Comparison of ENCODE assay signal across 8 cellular contexts in the genomic region with DNA sequence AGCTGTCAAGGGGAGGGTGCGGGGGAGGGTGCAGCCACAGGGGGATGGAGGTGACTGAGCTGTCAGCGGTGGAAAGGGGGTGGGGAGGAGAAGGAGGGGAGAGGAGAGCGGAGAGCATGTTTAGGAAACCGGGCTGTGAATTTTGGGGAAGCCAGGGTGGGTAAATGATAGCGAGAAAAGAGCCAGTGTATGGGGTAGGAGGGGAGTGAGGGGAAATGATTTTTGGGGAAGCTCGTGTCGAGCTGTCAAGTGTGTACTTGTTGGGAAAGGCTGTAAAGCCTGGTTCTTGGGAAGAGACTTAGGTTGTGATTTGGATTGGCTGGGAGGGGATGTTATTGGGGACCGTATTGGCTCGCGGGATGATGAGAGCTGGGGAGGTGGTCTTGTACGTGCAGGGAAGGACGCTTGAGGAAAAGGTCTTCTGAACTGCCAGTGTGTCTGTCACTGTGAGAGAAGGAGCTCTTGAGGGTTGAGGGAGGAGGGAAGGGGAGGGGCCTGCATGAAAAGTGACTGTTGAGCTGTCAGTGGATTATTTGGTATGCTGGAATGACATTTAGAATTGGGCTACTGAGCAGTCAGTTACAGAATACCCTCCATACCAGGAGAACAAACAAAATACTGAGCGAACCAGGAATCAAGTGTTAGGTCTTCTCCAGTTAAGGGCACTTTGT. TPM values are rescaled to one million over a fixed set of nuclear protein-coding genes. Genes with fewer than 3 reads are reported as not detected.
A peak's percentile ranks its signal among the peaks of the same experiment; 100 is the strongest.
DNase-seq lines count a peak whose midpoint lies in the region; ATAC-seq and TF ChIP-seq lines count a peak whose summit lies in the region.

No MANE protein-coding gene starts in this region.

- 2% methylated on average over 13 of the region's 13 CpGs for WGBS in thymus

- H3K9me3 ChIP-seq in OCI-LY1 (ENCODE audit: low read length) (no peaks in the 10 kb centered on the region), thymus (ENCODE audit: control insufficient read depth) (no peaks in the 10 kb centered on the region)

- no peaks in the 10 kb centered on the region for H3K36me3 ChIP-seq in OCI-LY1 (ENCODE audit: insufficient read depth, low read length)
- H3K36me3 ChIP-seq in thymus (ENCODE audit: control insufficient read depth, insufficient read depth): no peaks in the 10 kb centered on the region

- H2AFZ ChIP-seq in OCI-LY1 (ENCODE audit: low read length): no peak overlapping the region

- H3K9me2 ChIP-seq in OCI-LY1 (ENCODE audit: low read depth, low read length): no peaks in the 10 kb centered on the region

- peak overlapping the region; percentile 99 for H3K4me3 Mint-ChIP-seq in activated T-helper 2 cell treated with anti-CD3 and anti-CD28 coated beads, Interferon-gamma antibody, Interleukin-2, Interleukin-4, amounts not matched to agents 10 μg/mL and 5 μg/mL and 100 μg/mL, durations not matched to agents 14 hours and 24 hours and 36 hours (ENCODE audit: low read depth)
- peak overlapping the region; percentile 97 for H3K4me3 Mint-ChIP-seq in nephron progenitor cell

- no peaks in the 10 kb centered on the region for H4K20me1 ChIP-seq in OCI-LY1 (ENCODE audit: insufficient read depth, low read length)

- TF ChIP-seq CTCF in GM12865 (IDR thresholded peaks at IDR 0.05; ENCODE audit: insufficient read depth, low read depth, low read length, missing control alignments) (no peak), OCI-LY1 (IDR thresholded peaks at IDR 0.05; ENCODE audit: low read length) (no peak), fibroblast of the aortic adventitia (IDR thresholded peaks at IDR 0.05; ENCODE audit: insufficient read depth, low read length) (no peak), nephron progenitor cell (IDR thresholded peaks at IDR 0.05) (no peak)

- peaks cover 38% of the 10 kb centered on the region for H3K79me2 ChIP-seq in OCI-LY1 (ENCODE audit: insufficient read depth, low read length)

- H3K9me3 Mint-ChIP-seq in activated T-helper 2 cell treated with anti-CD3 and anti-CD28 coated beads, Interferon-gamma antibody, Interleukin-2, Interleukin-4, amounts not matched to agents 10 μg/mL and 5 μg/mL and 100 μg/mL, durations not matched to agents 14 hours and 24 hours and 36 hours: no peaks in the 10 kb centered on the region
- H3K9me3 Mint-ChIP-seq in nephron progenitor cell: peaks cover 7% of the 10 kb centered on the region

- H3K27me3 ChIP-seq in OCI-LY1 (ENCODE audit: insufficient read depth, low read length) (no peaks in the 10 kb centered on the region), thymus (ENCODE audit: control insufficient read depth, insufficient read depth) (no peaks in the 10 kb centered on the region)

- H3K27ac ChIP-seq in OCI-LY1 (ENCODE audit: low read depth, low read length, poor library complexity, severe bottlenecking): peak overlapping the region; percentile 9
- H3K27ac ChIP-seq in thymus (ENCODE audit: low read depth): peak overlapping the region; percentile 65

- peaks cover 32% of the 10 kb centered on the region for H3K4me1 ChIP-seq in OCI-LY1 (ENCODE audit: insufficient read depth, low read length, severe bottlenecking)
- peaks cover 13% of the 10 kb centered on the region for H3K4me1 ChIP-seq in thymus (ENCODE audit: control insufficient read depth, insufficient read depth, low read length)

- H3K4me2 ChIP-seq in OCI-LY1 (ENCODE audit: low read length): peak overlapping the region; percentile 71

- peaks cover 33% of the 10 kb centered on the region for H3K36me3 Mint-ChIP-seq in activated T-helper 2 cell treated with anti-CD3 and anti-CD28 coated beads, Interferon-gamma antibody, Interleukin-2, Interleukin-4, amounts not matched to agents 10 μg/mL and 5 μg/mL and 100 μg/mL, durations not matched to agents 14 hours and 24 hours and 36 hours (ENCODE audit: low read depth)
- peaks cover 28% of the 10 kb centered on the region for H3K36me3 Mint-ChIP-seq in nephron progenitor cell (ENCODE audit: low read depth)

- peak; percentile 9 for ATAC-seq in HG03064 (IDR thresholded peaks at IDR 0.05; ENCODE audit: low read depth, unreplicated experiment)

- DNase-seq in GM12865 (ENCODE audit: low read depth): peak; percentile 60
- peak; percentile 39 for DNase-seq in activated T-helper 2 cell treated with anti-CD3 and anti-CD28 coated beads, Interferon-gamma antibody, Interleukin-2, Interleukin-4, amounts not matched to agents 10 μg/mL and 5 μg/mL and 100 μg/mL, durations not matched to agents 14 hours and 24 hours and 36 hours (ENCODE audit: low spot score)
- DNase-seq in fibroblast of the aortic adventitia (ENCODE audit: low read depth): peak; percentile 16
- DNase-seq in nephron progenitor cell: peak; percentile 61
- DNase-seq in mesenteric fat pad (ENCODE audit: low spot score): no peak

- H3F3A ChIP-seq in OCI-LY1 (ENCODE audit: insufficient read depth, low read length): no peaks in the 10 kb centered on the region

- peak overlapping the region; percentile 76 for H3K9ac ChIP-seq in OCI-LY1 (ENCODE audit: low read length)

- peaks cover 33% of the 10 kb centered on the region for H3K4me1 Mint-ChIP-seq in activated T-helper 2 cell treated with anti-CD3 and anti-CD28 coated beads, Interferon-gamma antibody, Interleukin-2, Interleukin-4, amounts not matched to agents 10 μg/mL and 5 μg/mL and 100 μg/mL, durations not matched to agents 14 hours and 24 hours and 36 hours (ENCODE audit: low read depth)
- H3K4me1 Mint-ChIP-seq in nephron progenitor cell: peaks cover 41% of the 10 kb centered on the region

- intact Hi-C loops in activated T-helper 2 cell treated with anti-CD3 and anti-CD28 coated beads, Interferon-gamma antibody, Interleukin-2, Interleukin-4, amounts not matched to agents 10 μg/mL and 5 μg/mL and 100 μg/mL, durations not matched to agents 14 hours and 24 hours and 36 hours (cut with micrococcal nuclease): loop anchor here (5.0 to 10.0 kb wide), 2 partner anchors 256 to 1097 kb away; a partner anchor contains a TSS

- H3K4me3 ChIP-seq in GM12865 (ENCODE audit: low read depth, low read length) (peak overlapping the region; percentile 61), OCI-LY1 (ENCODE audit: low read depth, low read length, poor library complexity, severe bottlenecking) (peak overlapping the region; percentile 93), fibroblast of the aortic adventitia (ENCODE audit: low read depth, low read length) (peak overlapping the region; percentile 90), thymus (ENCODE audit: low read length) (peak overlapping the region; percentile 98)

- H3K27ac Mint-ChIP-seq in activated T-helper 2 cell treated with anti-CD3 and anti-CD28 coated beads, Interferon-gamma antibody, Interleukin-2, Interleukin-4, amounts not matched to agents 10 μg/mL and 5 μg/mL and 100 μg/mL, durations not matched to agents 14 hours and 24 hours and 36 hours: peak overlapping the region; percentile 93
- H3K27ac Mint-ChIP-seq in nephron progenitor cell: peak overlapping the region; percentile 94

- H3K27me3 Mint-ChIP-seq in activated T-helper 2 cell treated with anti-CD3 and anti-CD28 coated beads, Interferon-gamma antibody, Interleukin-2, Interleukin-4, amounts not matched to agents 10 μg/mL and 5 μg/mL and 100 μg/mL, durations not matched to agents 14 hours and 24 hours and 36 hours (ENCODE audit: low read depth): no peaks in the 10 kb centered on the region
- H3K27me3 Mint-ChIP-seq in nephron progenitor cell (ENCODE audit: low read depth, poor library complexity): peaks cover 2% of the 10 kb centered on the region

RNA-seq across cellular contexts. Expression of a gene that starts 1.0 kb away (rescaled TPM):
- 29.3 and 30.7 TPM in 2 replicates for total RNA-seq in activated T-helper 2 cell treated with anti-CD3 and anti-CD28 coated beads, Interferon-gamma antibody, Interleukin-2, Interleukin-4, amounts not matched to agents 10 μg/mL and 5 μg/mL and 100 μg/mL, durations not matched to agents 14 hours and 24 hours and 36 hours
- total RNA-seq in fibroblast of the aortic adventitia (ENCODE audit: low replicate concordance) (29.2 and 45.5 TPM in 2 replicates), mesenteric fat pad (62.9 TPM)
- 20.1 TPM for polyA plus RNA-seq in thymus

RNA-seq across cellular contexts. Expression of a gene that starts 3.6 kb away (rescaled TPM):
- total RNA-seq in activated T-helper 2 cell treated with anti-CD3 and anti-CD28 coated beads, Interferon-gamma antibody, Interleukin-2, Interleukin-4, amounts not matched to agents 10 μg/mL and 5 μg/mL and 100 μg/mL, durations not matched to agents 14 hours and 24 hours and 36 hours: 88.2 and 95.2 TPM in 2 replicates
- 44.3 and 76.6 TPM in 2 replicates for total RNA-seq in fibroblast of the aortic adventitia (ENCODE audit: low replicate concordance)
- polyA plus RNA-seq in thymus: 61.3 TPM
- 69.4 TPM for total RNA-seq in mesenteric fat pad

RNA-seq across cellular contexts. Expression of a gene that starts 29.6 kb away (rescaled TPM):
- total RNA-seq in activated T-helper 2 cell treated with anti-CD3 and anti-CD28 coated beads, Interferon-gamma antibody, Interleukin-2, Interleukin-4, amounts not matched to agents 10 μg/mL and 5 μg/mL and 100 μg/mL, durations not matched to agents 14 hours and 24 hours and 36 hours: 99.7 and 111 TPM in 2 replicates
- total RNA-seq in fibroblast of the aortic adventitia (ENCODE audit: low replicate concordance) (98.8 and 141 TPM in 2 replicates), mesenteric fat pad (184 TPM)
- 136 TPM for polyA plus RNA-seq in thymus
